ENCODE assay signal across 1 cellular context in genomic region chr1:84715620-84716019, GRCh38.
A peak's percentile ranks its signal among the peaks of the same experiment; 100 is the strongest.
TF ChIP-seq lines count a peak whose summit lies in the region.

No MANE protein-coding gene starts in this region.

TF ChIP-seq in K562, 482 proteins besides CTCF, POLR2A, EP300 and RAD21 (continued from another document):
- TF ChIP-seq ZBTB40 (IDR thresholded peaks at IDR 0.05), result 0 out of 2 replicates have a peak, but pooled peaks have one; percentile 26
- TF ChIP-seq ZBTB40 (CRISPR knock-in tag; IDR thresholded peaks at IDR 0.05), result no peak
- no peak for TF ChIP-seq RAD51 (IDR thresholded peaks at IDR 0.05; ENCODE audit: borderline replicate concordance, low read depth)
- 0 out of 2 replicates have a peak, but pooled peaks have one; percentile 4 for TF ChIP-seq CEBPB (tag; IDR thresholded peaks at IDR 0.05)
